Comparison of ENCODE assay signal across 8 cellular contexts in the genomic region with DNA sequence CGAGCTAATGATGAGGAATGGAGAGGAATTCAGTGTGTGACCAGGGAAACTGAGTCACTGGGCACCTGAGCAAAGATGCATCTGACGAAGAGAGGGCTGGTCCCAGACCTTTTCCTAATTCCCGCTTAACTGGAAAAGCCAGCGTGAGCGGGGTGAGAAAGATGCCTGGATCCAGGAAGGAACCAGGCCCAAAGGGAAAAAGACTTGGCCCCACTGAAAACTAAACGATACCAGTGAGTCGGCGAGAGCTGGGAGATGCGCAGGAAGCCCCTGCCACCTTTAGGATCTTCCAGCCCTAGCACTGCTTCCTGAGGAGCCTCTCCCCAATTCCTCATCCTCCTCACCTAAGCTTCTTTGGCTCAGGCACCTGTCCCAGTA. TPM values are rescaled to one million over a fixed set of nuclear protein-coding genes. Genes with fewer than 3 reads are reported as not detected.
DNase-seq lines count a peak whose midpoint lies in the region; ATAC-seq and TF ChIP-seq lines count a peak whose summit lies in the region.

No MANE protein-coding gene starts in this region.

- H2AK5ac ChIP-seq in trophoblast cell (ENCODE audit: low read length) = no peak overlapping the region

- H3K79me2 ChIP-seq in SU-DHL-6 (ENCODE audit: insufficient read depth, low read length) (no peaks in the 10 kb centered on the region), trophoblast cell (ENCODE audit: control insufficient read depth, insufficient read depth, low read length, poor library complexity) (peaks cover 2% of the 10 kb centered on the region)

- no peaks in the 10 kb centered on the region for H3K79me1 ChIP-seq in trophoblast cell (ENCODE audit: low read length)

- H3K4me3 ChIP-seq in GM06990 (replicated peaks; ENCODE audit: low read depth, low read length) (peak overlapping the region; percentile 83), SU-DHL-6 (ENCODE audit: insufficient read depth, low read length, poor library complexity, severe bottlenecking) (peak overlapping the region; percentile 97), fibroblast of the aortic adventitia (ENCODE audit: low read depth, low read length) (peak overlapping the region; percentile 83), trophoblast cell (ENCODE audit: low read depth, low read length) (no peak overlapping the region)

- no peak overlapping the region for H4K91ac ChIP-seq in trophoblast cell (ENCODE audit: low read depth, low read length)

- H4K20me1 ChIP-seq in SU-DHL-6 (ENCODE audit: low read depth, low read length) = no peaks in the 10 kb centered on the region

- H3K9me3 ChIP-seq in SU-DHL-6 (ENCODE audit: insufficient read depth, low read length) = no peaks in the 10 kb centered on the region
- H3K9me3 ChIP-seq in trophoblast cell (ENCODE audit: insufficient read depth, low read depth, low read length) = peaks cover 7% of the 10 kb centered on the region

- peak overlapping the region; percentile 21 for H4K8ac ChIP-seq in trophoblast cell (ENCODE audit: low read depth, low read length)

- ATAC-seq in activated CD4-positive, CD25-positive, alpha-beta regulatory T cell treated with anti-CD3 and anti-CD28 coated beads, Interleukin-2, amount 50 U/mL, for 24 hours = no peak
- ATAC-seq in HG03280 (IDR thresholded peaks at IDR 0.05; ENCODE audit: unreplicated experiment) = no peak
- ATAC-seq in HG02798 (IDR thresholded peaks at IDR 0.05; ENCODE audit: poor library complexity, unreplicated experiment) = no peak
- ATAC-seq in GM21367 (IDR thresholded peaks at IDR 0.05; ENCODE audit: unreplicated experiment) = no peak

- H3K9ac ChIP-seq in SU-DHL-6 (ENCODE audit: low read length) = peak overlapping the region; percentile 73
- no peak overlapping the region for H3K9ac ChIP-seq in trophoblast cell (ENCODE audit: low read length)

- H2AFZ ChIP-seq in SU-DHL-6 (ENCODE audit: low read depth, low read length, severe bottlenecking) = peak overlapping the region; percentile 84
- no peak overlapping the region for H2AFZ ChIP-seq in trophoblast cell (ENCODE audit: insufficient read depth, low read length, poor library complexity)

- H3K4ac ChIP-seq in trophoblast cell (ENCODE audit: low read depth, low read length) = no peak overlapping the region

- H3K36me3 ChIP-seq in GM06990 (ENCODE audit: control insufficient read depth, insufficient read depth, low read length) = peaks cover 3% of the 10 kb centered on the region
- H3K36me3 ChIP-seq in SU-DHL-6 (ENCODE audit: low read length) = no peaks in the 10 kb centered on the region
- peaks cover 13 to 24% of the 10 kb centered on the region in 2 experiments for H3K36me3 ChIP-seq in trophoblast cell (ENCODE audit: control insufficient read depth in 1 of 2, insufficient read depth in 2 of 2, low read length in 2 of 2)

- DNase-seq in GM06990 (ENCODE audit: extremely low read depth, insufficient read length) (no peak), fibroblast of the aortic adventitia (ENCODE audit: low read depth) (no peak), trophoblast cell (peak in 1 of 2 donors; percentile 15)

- no peak overlapping the region for H3K18ac ChIP-seq in trophoblast cell (ENCODE audit: low read length)

- H3F3A ChIP-seq in SU-DHL-6 (ENCODE audit: insufficient read depth) = peaks cover 11% of the 10 kb centered on the region; the same call in 1 of the 2 replicates

- TF ChIP-seq CTCF in GM06990 (IDR thresholded peaks at IDR 0.05; ENCODE audit: insufficient read depth, low read length, poor library complexity, severe bottlenecking) (no peak), SU-DHL-6 (IDR thresholded peaks at IDR 0.05; ENCODE audit: insufficient read depth, low read length, poor library complexity, severe bottlenecking) (no peak), fibroblast of the aortic adventitia (IDR thresholded peaks at IDR 0.05; ENCODE audit: insufficient read depth, low read length) (no peak)

- H2BK12ac ChIP-seq in trophoblast cell (ENCODE audit: low read length) = no peak overlapping the region

- H2BK5ac ChIP-seq in trophoblast cell (ENCODE audit: low read depth, low read length, poor library complexity) = no peak overlapping the region

- H3K4me1 ChIP-seq in trophoblast cell (ENCODE audit: control insufficient read depth in 1 of 2, insufficient read depth in 2 of 2, low read length in 2 of 2) = peaks cover 10% of the 10 kb centered on the region in 2 experiments

- no peaks in the 10 kb centered on the region for H3K9me2 ChIP-seq in SU-DHL-6 (replicated peaks; ENCODE audit: insufficient read depth, low read length)

- no peak overlapping the region for H3K27ac ChIP-seq in SU-DHL-6 (ENCODE audit: low read depth, low read length)
- H3K27ac ChIP-seq in trophoblast cell (ENCODE audit: low read depth, low read length) = no peak overlapping the region

- H3K14ac ChIP-seq in trophoblast cell (ENCODE audit: low read length) = no peak overlapping the region

- WGBS in trophoblast cell (ENCODE audit: extremely low coverage, insufficient coverage, insufficient read length) = no CpG with 5 or more reads among the region's 9 CpGs

- H3K27me3 ChIP-seq in GM06990 (replicated peaks; ENCODE audit: control insufficient read depth, insufficient read depth, low read length) (no peaks in the 10 kb centered on the region), SU-DHL-6 (ENCODE audit: low read length) (no peaks in the 10 kb centered on the region), trophoblast cell (ENCODE audit: insufficient read depth, low read length) (no peaks in the 10 kb centered on the region)

- H4K12ac ChIP-seq in trophoblast cell (ENCODE audit: low read depth, low read length) = no peak overlapping the region

- no peak overlapping the region for H2BK120ac ChIP-seq in trophoblast cell (ENCODE audit: insufficient read depth, low read length, poor library complexity)

- H3K4me2 ChIP-seq in SU-DHL-6 (ENCODE audit: low read depth, low read length, poor library complexity, severe bottlenecking) = peak overlapping the region; percentile 85
- H3K4me2 ChIP-seq in trophoblast cell (ENCODE audit: low read length) = peak overlapping the region; percentile 86

- no peak overlapping the region for H3K23ac ChIP-seq in trophoblast cell (ENCODE audit: low read length)

RNA-seq across cellular contexts. Expression of gene FCHSD1, which starts 0.5 kb away (rescaled TPM):
- total RNA-seq in fibroblast of the aortic adventitia (ENCODE audit: low replicate concordance) = 19.9 and 39.8 TPM in 2 replicates
- 18.2 and 18.6 TPM in 2 replicates for polyA plus RNA-seq in trophoblast cell (2013)

RNA-seq across cellular contexts. Expression of gene RELL2, which starts 14.9 kb away (rescaled TPM):
- total RNA-seq in fibroblast of the aortic adventitia (ENCODE audit: low replicate concordance) = 2.6 and 6.6 TPM in 2 replicates
- polyA plus RNA-seq in trophoblast cell (2013) = 2.5 and 3.0 TPM in 2 replicates

RNA-seq across cellular contexts. Expression of gene HDAC3, which starts 15.1 kb away (rescaled TPM):
- 48.4 and 51.4 TPM in 2 replicates for total RNA-seq in fibroblast of the aortic adventitia (ENCODE audit: low replicate concordance)
- polyA plus RNA-seq in trophoblast cell (2013) = 53.3 and 54.0 TPM in 2 replicates

RNA-seq across cellular contexts. Expression of gene ARAP3, which starts 30.3 kb away (rescaled TPM):
- total RNA-seq in fibroblast of the aortic adventitia (ENCODE audit: low replicate concordance) = 2.6 and 6.2 TPM in 2 replicates
- polyA plus RNA-seq in trophoblast cell (2013) = 9.8 and 10.5 TPM in 2 replicates

RNA-seq across cellular contexts. Expression of gene DIAPH1, which starts 32.9 kb away (rescaled TPM):
- total RNA-seq in fibroblast of the aortic adventitia (ENCODE audit: low replicate concordance) = 16.3 and 22.1 TPM in 2 replicates
- 94.3 and 97.6 TPM in 2 replicates for polyA plus RNA-seq in trophoblast cell (2013)
